ENCODE assay signal across 22 cellular contexts in genomic region chr6:36510365-36510764, GRCh38.
"Had no signal": no experiment of that assay in that cellular context is flagged by ENCODE, and none has a peak within 500 bp of the region (broad histone marks: within the 10 kb centered on the region; RNA-seq: fewer than 3 reads in every experiment).

No MANE protein-coding gene starts in this region.

- H3K4me1 ChIP-seq: ascending aorta, left lung, parathyroid adenoma, vagina had no signal

- DNase-seq: activated B cell treated with CpG ODN at 0.5 μM for 24 hours; activated CD4-positive, alpha-beta T cell treated with anti-CD3 and anti-CD28 coated beads for 36 hours; activated CD4-positive, alpha-beta T cell treated with anti-CD3 and anti-CD28 coated beads, Interleukin-2, amount 50 U/mL, for 4 hours; activated CD8-positive, alpha-beta memory T cell treated with anti-CD3 and anti-CD28 coated beads, Interleukin-2, amount 50 U/mL, for 48 hours; activated effector memory CD4-positive, alpha-beta T cell treated with anti-CD3 and anti-CD28 coated beads, Interleukin-2, amount 50 U/mL, for 16 hours; activated naive CD4-positive, alpha-beta T cell treated with anti-CD3 and anti-CD28 coated beads, Interleukin-2, amount 50 U/mL, for 16 hours; activated T-cell treated with anti-CD3 and anti-CD28 coated beads, Interleukin-2, amount 50 U/mL, for 48 hours; brain microvascular endothelial cell; kidney; left lung; midbrain; nucleus accumbens; stimulated activated CD4-positive, alpha-beta T cell treated with anti-CD3 and anti-CD28 coated beads, Interleukin-1b, Interleukin-23, amount 100 ng/mL, for 48 hours; stimulated activated naive CD8-positive, alpha-beta T cell treated with anti-CD3 and anti-CD28 coated beads, Interleukin-15, amount 100 ng/mL, for 72 hours had no signal

- H3K4me3 Mint-ChIP-seq: activated B cell treated with CpG ODN at 0.5 μM for 24 hours; activated CD4-positive, alpha-beta T cell treated with anti-CD3 and anti-CD28 coated beads for 36 hours; central memory CD8-positive, alpha-beta T cell; stimulated activated naive CD8-positive, alpha-beta T cell treated with anti-CD3 and anti-CD28 coated beads, Interleukin-15, amount 100 ng/mL, for 72 hours; T-helper 1 cell treated with Interleukin-12 subunit alpha and Interleukin-12 subunit beta and Interleukin-4 antibody, amounts not matched to agents 30 μg/mL and 1 μg/mL, for 36 hours had no signal

- H3K9me3 Mint-ChIP-seq: activated B cell treated with CpG ODN at 0.5 μM for 24 hours; central memory CD8-positive, alpha-beta T cell; stimulated activated naive CD8-positive, alpha-beta T cell treated with anti-CD3 and anti-CD28 coated beads, Interleukin-15, amount 100 ng/mL, for 72 hours; T-helper 1 cell treated with Interleukin-12 subunit alpha and Interleukin-12 subunit beta and Interleukin-4 antibody, amounts not matched to agents 30 μg/mL and 1 μg/mL, for 36 hours had no signal

- H3K4me1 Mint-ChIP-seq: activated B cell treated with CpG ODN at 0.5 μM for 24 hours had no signal

- H3K4me3 ChIP-seq: ascending aorta, coronary artery, left lung, suprapubic skin, tibial nerve, vagina had no signal

- H3K27me3 Mint-ChIP-seq: activated B cell treated with CpG ODN at 0.5 μM for 24 hours; activated CD4-positive, alpha-beta T cell treated with anti-CD3 and anti-CD28 coated beads for 36 hours; central memory CD8-positive, alpha-beta T cell; stimulated activated naive CD8-positive, alpha-beta T cell treated with anti-CD3 and anti-CD28 coated beads, Interleukin-15, amount 100 ng/mL, for 72 hours had no signal

- ATAC-seq: activated CD4-positive, alpha-beta T cell treated with anti-CD3 and anti-CD28 coated beads for 36 hours; left lung; stimulated activated naive CD8-positive, alpha-beta T cell treated with anti-CD3 and anti-CD28 coated beads, Interleukin-15, amount 100 ng/mL, for 72 hours had no signal

- H3K27ac Mint-ChIP-seq: activated B cell treated with CpG ODN at 0.5 μM for 24 hours; activated CD4-positive, alpha-beta T cell treated with anti-CD3 and anti-CD28 coated beads for 36 hours; T-helper 1 cell treated with Interleukin-12 subunit alpha and Interleukin-12 subunit beta and Interleukin-4 antibody, amounts not matched to agents 30 μg/mL and 1 μg/mL, for 36 hours had no signal

- H3K27me3 ChIP-seq: ascending aorta, brain microvascular endothelial cell, left lung, suprapubic skin, tibial nerve, vagina had no signal

- H3K27ac ChIP-seq: ascending aorta, brain microvascular endothelial cell, coronary artery, left lung, parathyroid adenoma, suprapubic skin, tibial nerve, vagina had no signal

- H3K9me3 ChIP-seq: ascending aorta, left lung, suprapubic skin, tibial nerve, vagina had no signal
